Comparison of ENCODE assay signal across 17 cellular contexts in the genomic region with DNA sequence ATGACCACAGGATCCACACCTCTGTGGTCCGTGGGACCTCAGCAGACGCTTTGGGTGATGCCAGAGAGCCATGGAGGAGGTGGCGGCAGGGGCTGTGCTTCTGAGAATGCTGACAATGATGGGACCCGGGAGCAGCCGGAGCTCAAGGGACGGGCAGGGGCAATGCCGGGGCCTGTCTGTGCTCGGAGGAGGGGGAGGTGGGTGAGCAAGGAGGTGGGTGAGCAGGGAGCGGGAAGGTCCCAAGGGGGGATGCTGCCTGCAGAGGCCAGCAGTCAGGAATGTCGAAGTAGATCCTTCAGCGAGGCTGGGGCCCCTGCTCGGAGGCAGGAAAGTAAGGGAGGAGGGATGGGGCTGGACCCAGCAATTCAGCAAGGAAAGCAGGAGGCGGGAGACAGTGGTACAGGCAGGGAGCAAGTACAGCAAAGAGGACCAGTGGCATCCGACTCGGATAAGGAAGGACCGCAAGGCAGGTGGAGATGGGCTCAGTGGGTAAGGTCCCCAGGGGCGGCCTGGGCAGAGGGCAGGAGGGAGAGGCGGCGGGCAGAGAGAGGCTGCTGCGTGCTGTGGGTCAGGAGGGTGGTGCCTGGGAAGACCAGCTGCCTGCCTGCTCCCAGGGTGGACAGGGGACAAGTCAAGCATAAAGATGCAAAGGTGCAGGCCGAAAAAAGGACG. TPM values are rescaled to one million over a fixed set of nuclear protein-coding genes. Genes with fewer than 3 reads are reported as not detected.
"Had no signal": no experiment of that assay in that cellular context is flagged by ENCODE, and none has a peak within 500 bp of the region (broad histone marks: within the 10 kb centered on the region; RNA-seq: fewer than 3 reads in every experiment).

No MANE protein-coding gene starts in this region.

- H3K9me3 Mint-ChIP-seq: activated CD4-positive, alpha-beta memory T cell treated with anti-CD3 and anti-CD28 coated beads, Interleukin-2, amount 10 ng/mL, durations not matched to agents 7 days and 5 days had no signal

- DNase-seq: activated CD4-positive, alpha-beta memory T cell treated with anti-CD3 and anti-CD28 coated beads, Interleukin-2, amount 10 ng/mL, durations not matched to agents 7 days and 5 days; activated CD4-positive, alpha-beta T cell treated with anti-CD3 and anti-CD28 coated beads for 1 hour; activated CD8-positive, alpha-beta memory T cell treated with anti-CD3 and anti-CD28 coated beads, Interleukin-2, amount 50 U/mL, for 4 hours; activated naive CD4-positive, alpha-beta T cell; activated T-cell treated with anti-CD3 and anti-CD28 coated beads, Interleukin-2, amount 50 U/mL, for 72 hours; colonic mucosa; effector CD4-positive, alpha-beta T cell; foreskin melanocyte; naive thymus-derived CD4-positive, alpha-beta T cell; stimulated activated CD4-positive, alpha-beta T cell treated with anti-CD3 and anti-CD28 coated beads, Interleukin-1b, Interleukin-23, amount 100 ng/mL, for 48 hours; stimulated activated naive B cell treated with anti-CD40 and anti-IgM and Interleukin-4, amounts not matched to agents 10 μg/mL and 1 μg/mL and 100 μg/mL, for 72 hours; T-cell; T1000; upper lobe of left lung had no signal

- H3K9me3 ChIP-seq: colonic mucosa, heart left ventricle had no signal

- H3K4me3 ChIP-seq: cardiac muscle cell, colonic mucosa, heart left ventricle, lung, upper lobe of left lung had no signal

- H3K36me3 ChIP-seq: cardiac muscle cell, colonic mucosa, heart left ventricle, upper lobe of left lung had no signal

- H3K4me1 ChIP-seq: colonic mucosa, upper lobe of left lung had no signal

- H3K27ac ChIP-seq: cardiac muscle cell, colonic mucosa, upper lobe of left lung had no signal

- H3K27me3 Mint-ChIP-seq: activated CD4-positive, alpha-beta memory T cell treated with anti-CD3 and anti-CD28 coated beads, Interleukin-2, amount 10 ng/mL, durations not matched to agents 7 days and 5 days had no signal

- H3K36me3 Mint-ChIP-seq: stimulated activated naive B cell treated with anti-CD40 and anti-IgM and Interleukin-4, amounts not matched to agents 10 μg/mL and 1 μg/mL and 100 μg/mL, for 72 hours; T-cell had no signal

- ATAC-seq: activated T-cell treated with anti-CD3 and anti-CD28 coated beads, Interleukin-2, amount 50 U/mL, for 72 hours; naive thymus-derived CD4-positive, alpha-beta T cell; stimulated activated naive B cell treated with anti-CD40 and anti-IgM and Interleukin-4, amounts not matched to agents 10 μg/mL and 1 μg/mL and 100 μg/mL, for 72 hours; T-cell had no signal

- H3K27ac Mint-ChIP-seq: activated CD4-positive, alpha-beta memory T cell treated with anti-CD3 and anti-CD28 coated beads, Interleukin-2, amount 10 ng/mL, durations not matched to agents 7 days and 5 days; activated T-cell treated with anti-CD3 and anti-CD28 coated beads, Interleukin-2, amount 50 U/mL, for 72 hours; naive thymus-derived CD4-positive, alpha-beta T cell; stimulated activated naive B cell treated with anti-CD40 and anti-IgM and Interleukin-4, amounts not matched to agents 10 μg/mL and 1 μg/mL and 100 μg/mL, for 72 hours; T-cell had no signal

- H3K4me1 Mint-ChIP-seq: activated CD4-positive, alpha-beta memory T cell treated with anti-CD3 and anti-CD28 coated beads, Interleukin-2, amount 10 ng/mL, durations not matched to agents 7 days and 5 days; naive thymus-derived CD4-positive, alpha-beta T cell; stimulated activated naive B cell treated with anti-CD40 and anti-IgM and Interleukin-4, amounts not matched to agents 10 μg/mL and 1 μg/mL and 100 μg/mL, for 72 hours; T-cell had no signal

- H3K27me3 ChIP-seq: cardiac muscle cell, colonic mucosa, heart left ventricle, upper lobe of left lung had no signal

- H3K4me3 Mint-ChIP-seq: activated CD4-positive, alpha-beta memory T cell treated with anti-CD3 and anti-CD28 coated beads, Interleukin-2, amount 10 ng/mL, durations not matched to agents 7 days and 5 days; activated T-cell treated with anti-CD3 and anti-CD28 coated beads, Interleukin-2, amount 50 U/mL, for 72 hours; naive thymus-derived CD4-positive, alpha-beta T cell; stimulated activated naive B cell treated with anti-CD40 and anti-IgM and Interleukin-4, amounts not matched to agents 10 μg/mL and 1 μg/mL and 100 μg/mL, for 72 hours; T-cell had no signal

RNA-seq across cellular contexts. Expression of gene ADAMTS2, which starts 49.0 kb away (rescaled TPM):
- total RNA-seq: activated CD4-positive, alpha-beta memory T cell treated with anti-CD3 and anti-CD28 coated beads, Interleukin-2, amount 10 ng/mL, durations not matched to agents 7 days and 5 days; activated T-cell treated with anti-CD3 and anti-CD28 coated beads, Interleukin-2, amount 50 U/mL, for 72 hours; naive thymus-derived CD4-positive, alpha-beta T cell had no signal
